Comparison of ENCODE assay signal across 18 cellular contexts in the genomic region with DNA sequence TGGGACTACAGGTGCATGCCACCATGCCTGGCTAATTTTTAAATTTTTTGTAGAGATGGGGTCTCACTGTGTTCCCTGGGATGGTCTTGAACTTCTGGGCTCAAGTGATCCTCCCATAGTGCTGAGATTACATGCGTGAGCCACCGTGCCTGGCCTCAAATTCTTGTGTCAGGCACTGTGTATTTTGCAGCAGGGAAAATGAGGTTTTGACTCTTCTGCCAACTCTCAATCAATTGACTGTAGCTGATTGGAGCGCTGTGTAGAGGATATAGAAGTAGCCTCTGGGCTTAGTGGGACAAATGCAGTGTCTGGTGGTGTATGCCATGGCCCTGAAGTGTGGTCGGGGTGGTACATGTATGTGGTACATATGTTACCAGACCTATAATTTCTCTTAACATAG.
"Had no signal": no experiment of that assay in that cellular context is flagged by ENCODE, and none has a peak within 500 bp of the region (broad histone marks: within the 10 kb centered on the region; RNA-seq: fewer than 3 reads in every experiment).

No MANE protein-coding gene starts in this region.

- H3K36me3 ChIP-seq: prostate gland, tibial artery, WERI-Rb-1 had no signal

- H3K9me3 Mint-ChIP-seq: activated naive CD4-positive, alpha-beta T cell treated with anti-CD3 and anti-CD28 coated beads, Interleukin-2, amount 50 U/mL, for 72 hours; brain had no signal

- H3K27ac Mint-ChIP-seq: activated CD8-positive, alpha-beta T cell treated with anti-CD3 and anti-CD28 coated beads, Interleukin-2, amount 10 ng/mL, durations not matched to agents 7 days and 5 days; activated naive CD4-positive, alpha-beta T cell treated with anti-CD3 and anti-CD28 coated beads, Interleukin-2, amount 50 U/mL, for 72 hours had no signal

- H3K27me3 ChIP-seq: tibial artery had no signal

- H3K36me3 Mint-ChIP-seq: activated naive CD4-positive, alpha-beta T cell treated with anti-CD3 and anti-CD28 coated beads, Interleukin-2, amount 50 U/mL, for 72 hours; brain had no signal

- H3K27ac ChIP-seq: prostate gland, tibial artery, WERI-Rb-1 had no signal

- H3K4me3 Mint-ChIP-seq: activated CD8-positive, alpha-beta T cell treated with anti-CD3 and anti-CD28 coated beads, Interleukin-2, amount 10 ng/mL, durations not matched to agents 7 days and 5 days; brain had no signal

- DNase-seq: activated CD4-positive, alpha-beta T cell treated with anti-CD3 and anti-CD28 coated beads for 1 hour; activated CD4-positive, alpha-beta T cell treated with anti-CD3 and anti-CD28 coated beads, Interleukin-2, amount 50 U/mL, for 1 hour; activated CD8-positive, alpha-beta T cell treated with anti-CD3 and anti-CD28 coated beads, Interleukin-2, amount 10 ng/mL, durations not matched to agents 7 days and 5 days; activated gamma-delta T cell treated with Interleukin-2 at 50 U/mL for 16 hours; activated T-cell treated with anti-CD3 and anti-CD28 coated beads, Interleukin-2, amount 50 U/mL, for 1 hour; aorta; effector memory CD4-positive, alpha-beta T cell; hippocampal formation; left ventricle myocardium superior; stimulated activated CD4-positive, alpha-beta T cell treated with anti-CD3 and anti-CD28 coated beads, Interleukin-4, amount 100 ng/mL, for 24 hours; stimulated activated naive CD4-positive, alpha-beta T cell treated with Interleukin-2 at 50 U/mL for 16 hours; SW 1271; tibial artery; WERI-Rb-1 had no signal

- H3K4me3 ChIP-seq: prostate gland, tibial artery had no signal

- ATAC-seq: activated CD8-positive, alpha-beta T cell treated with anti-CD3 and anti-CD28 coated beads, Interleukin-2, amount 10 ng/mL, durations not matched to agents 7 days and 5 days; activated naive CD4-positive, alpha-beta T cell treated with anti-CD3 and anti-CD28 coated beads, Interleukin-2, amount 50 U/mL, for 72 hours; esophagus mucosa; left ventricle myocardium superior had no signal

- H3K9me3 ChIP-seq: prostate gland, tibial artery had no signal
